7 cellular contexts compared by ENCODE assay signal in genomic region chrY:22085975-22086645, GRCh38.
DNase-seq lines count a peak whose midpoint lies in the region; ATAC-seq and TF ChIP-seq lines count a peak whose summit lies in the region.
"Not testable (repeated sequence)": the region's sequence is repeated elsewhere in the genome, so short reads cannot be mapped to it uniquely, and the experiment has no call there.

No MANE protein-coding gene starts in this region.

- H3K36me3 Mint-ChIP-seq in CD4-positive, CD25-positive, alpha-beta regulatory T cell; CD4-positive, alpha-beta T cell (ENCODE audit: low read depth); T-helper 17 cell (ENCODE audit: low read depth); central memory CD8-positive, alpha-beta T cell (ENCODE audit: insufficient read depth); effector memory CD8-positive, alpha-beta T cell (ENCODE audit: insufficient read depth); naive thymus-derived CD4-positive, alpha-beta T cell; naive thymus-derived CD8-positive, alpha-beta T cell: not testable (repeated sequence)

- TF ChIP-seq CTCF in CD4-positive, alpha-beta T cell (IDR thresholded peaks at IDR 0.05): not testable (repeated sequence)

- intact Hi-C loops in CD4-positive, alpha-beta T cell (cut with DNase I, micrococcal nuclease); naive thymus-derived CD4-positive, alpha-beta T cell (cut with micrococcal nuclease): not testable (repeated sequence)

- H3K4me1 Mint-ChIP-seq in CD4-positive, CD25-positive, alpha-beta regulatory T cell; CD4-positive, alpha-beta T cell (ENCODE audit: low read depth); T-helper 17 cell; central memory CD8-positive, alpha-beta T cell; effector memory CD8-positive, alpha-beta T cell (ENCODE audit: low read depth in 2 of 2); naive thymus-derived CD4-positive, alpha-beta T cell; naive thymus-derived CD8-positive, alpha-beta T cell: not testable (repeated sequence)

- H3K27me3 Mint-ChIP-seq in CD4-positive, CD25-positive, alpha-beta regulatory T cell; CD4-positive, alpha-beta T cell; T-helper 17 cell; central memory CD8-positive, alpha-beta T cell; effector memory CD8-positive, alpha-beta T cell; naive thymus-derived CD4-positive, alpha-beta T cell; naive thymus-derived CD8-positive, alpha-beta T cell: not testable (repeated sequence)

- not testable (repeated sequence) for H3K4me1 ChIP-seq in CD4-positive, CD25-positive, alpha-beta regulatory T cell (ENCODE audit: control insufficient read depth, insufficient read depth, low read length, poor library complexity, severe bottlenecking); naive thymus-derived CD4-positive, alpha-beta T cell (ENCODE audit: control insufficient read depth in 2 of 2, insufficient read depth in 2 of 2, low read length in 2 of 2)

- POLR2A ChIA-PET in CD4-positive, alpha-beta T cell (lab: Charles Lee); naive thymus-derived CD4-positive, alpha-beta T cell (lab: Charles Lee); naive thymus-derived CD8-positive, alpha-beta T cell (lab: Charles Lee): not testable (repeated sequence)

- not testable (repeated sequence) for H3K4me3 ChIP-seq in CD4-positive, CD25-positive, alpha-beta regulatory T cell (ENCODE audit: low read depth, low read length); naive thymus-derived CD4-positive, alpha-beta T cell (ENCODE audit: low read length)

- not testable (repeated sequence) for H3K4me3 Mint-ChIP-seq in CD4-positive, CD25-positive, alpha-beta regulatory T cell; CD4-positive, alpha-beta T cell; T-helper 17 cell; central memory CD8-positive, alpha-beta T cell; effector memory CD8-positive, alpha-beta T cell; naive thymus-derived CD4-positive, alpha-beta T cell; naive thymus-derived CD8-positive, alpha-beta T cell

- H3K27ac Mint-ChIP-seq in CD4-positive, CD25-positive, alpha-beta regulatory T cell; CD4-positive, alpha-beta T cell; T-helper 17 cell; central memory CD8-positive, alpha-beta T cell (ENCODE audit: low read depth); effector memory CD8-positive, alpha-beta T cell; naive thymus-derived CD4-positive, alpha-beta T cell; naive thymus-derived CD8-positive, alpha-beta T cell: not testable (repeated sequence)

- H3K27me3 ChIP-seq in CD4-positive, CD25-positive, alpha-beta regulatory T cell (ENCODE audit: control insufficient read depth, insufficient read depth, low read length); CD4-positive, alpha-beta T cell (ENCODE audit: control insufficient read depth, insufficient read depth, low read length); naive thymus-derived CD4-positive, alpha-beta T cell (ENCODE audit: control insufficient read depth in 2 of 2, insufficient read depth in 2 of 2, low read length in 2 of 2): not testable (repeated sequence)

- CTCF ChIA-PET in CD4-positive, alpha-beta T cell (lab: Charles Lee); naive thymus-derived CD4-positive, alpha-beta T cell (lab: Charles Lee): not testable (repeated sequence)

- not testable (repeated sequence) for H3K27ac ChIP-seq in CD4-positive, CD25-positive, alpha-beta regulatory T cell (ENCODE audit: insufficient read depth, low read length, poor library complexity, severe bottlenecking); CD4-positive, alpha-beta T cell (ENCODE audit: low read depth, low read length); naive thymus-derived CD4-positive, alpha-beta T cell (ENCODE audit: low read depth, low read length)

- DNase-seq in CD4-positive, CD25-positive, alpha-beta regulatory T cell; CD4-positive, alpha-beta T cell; T-helper 17 cell; central memory CD8-positive, alpha-beta T cell (ENCODE audit: low spot score in 2 of 2); effector memory CD8-positive, alpha-beta T cell; naive thymus-derived CD4-positive, alpha-beta T cell; naive thymus-derived CD8-positive, alpha-beta T cell: not testable (repeated sequence)

- not testable (repeated sequence) for H3K9me3 ChIP-seq in CD4-positive, CD25-positive, alpha-beta regulatory T cell (ENCODE audit: control insufficient read depth in 2 of 2, low read length in 2 of 2); CD4-positive, alpha-beta T cell (ENCODE audit: control insufficient read depth, low read length); T-helper 17 cell (ENCODE audit: control insufficient read depth, low read length, poor library complexity, severe bottlenecking); naive thymus-derived CD4-positive, alpha-beta T cell (ENCODE audit: control insufficient read depth in 2 of 3, low read length in 3 of 3)

- peak; percentile 28 to 91 for ATAC-seq in CD4-positive, CD25-positive, alpha-beta regulatory T cell (ENCODE audit: low read depth in 2 of 2)
- peak; percentile 93 for ATAC-seq in CD4-positive, alpha-beta T cell (ENCODE audit: poor library complexity)
- ATAC-seq in T-helper 17 cell: peak; percentile 94
- ATAC-seq in central memory CD8-positive, alpha-beta T cell (replicated peaks; ENCODE audit: extremely low read depth, poor library complexity, severe bottlenecking): peak; percentile 59
- peak; percentile 42 for ATAC-seq in effector memory CD8-positive, alpha-beta T cell (replicated peaks)
- ATAC-seq in naive thymus-derived CD4-positive, alpha-beta T cell: peak; percentile 66
- peak; percentile 89 to 90 for ATAC-seq in naive thymus-derived CD8-positive, alpha-beta T cell

- not testable (repeated sequence) for H3K9me3 Mint-ChIP-seq in CD4-positive, CD25-positive, alpha-beta regulatory T cell; CD4-positive, alpha-beta T cell; central memory CD8-positive, alpha-beta T cell; effector memory CD8-positive, alpha-beta T cell; naive thymus-derived CD4-positive, alpha-beta T cell; naive thymus-derived CD8-positive, alpha-beta T cell

- not testable (repeated sequence) for H3K36me3 ChIP-seq in CD4-positive, CD25-positive, alpha-beta regulatory T cell (ENCODE audit: control insufficient read depth, insufficient read depth, low read length); naive thymus-derived CD4-positive, alpha-beta T cell (ENCODE audit: control insufficient read depth in 2 of 3, insufficient read depth in 3 of 3, low read length in 3 of 3)

Comparison
In these comparisons a context has a peak if more than half of its experiments do, and no peak if none do; other contexts are left out.
1. ATAC-seq: peak in every context shown above with its lines; median percentile 94 in T-helper 17 cell; 93 in CD4-positive, alpha-beta T cell; 90 in naive thymus-derived CD8-positive, alpha-beta T cell; 66 in naive thymus-derived CD4-positive, alpha-beta T cell; 60 in CD4-positive, CD25-positive, alpha-beta regulatory T cell; 59 in central memory CD8-positive, alpha-beta T cell; 42 in effector memory CD8-positive, alpha-beta T cell.